1 cellular context compared by ENCODE assay signal in the genomic region with DNA sequence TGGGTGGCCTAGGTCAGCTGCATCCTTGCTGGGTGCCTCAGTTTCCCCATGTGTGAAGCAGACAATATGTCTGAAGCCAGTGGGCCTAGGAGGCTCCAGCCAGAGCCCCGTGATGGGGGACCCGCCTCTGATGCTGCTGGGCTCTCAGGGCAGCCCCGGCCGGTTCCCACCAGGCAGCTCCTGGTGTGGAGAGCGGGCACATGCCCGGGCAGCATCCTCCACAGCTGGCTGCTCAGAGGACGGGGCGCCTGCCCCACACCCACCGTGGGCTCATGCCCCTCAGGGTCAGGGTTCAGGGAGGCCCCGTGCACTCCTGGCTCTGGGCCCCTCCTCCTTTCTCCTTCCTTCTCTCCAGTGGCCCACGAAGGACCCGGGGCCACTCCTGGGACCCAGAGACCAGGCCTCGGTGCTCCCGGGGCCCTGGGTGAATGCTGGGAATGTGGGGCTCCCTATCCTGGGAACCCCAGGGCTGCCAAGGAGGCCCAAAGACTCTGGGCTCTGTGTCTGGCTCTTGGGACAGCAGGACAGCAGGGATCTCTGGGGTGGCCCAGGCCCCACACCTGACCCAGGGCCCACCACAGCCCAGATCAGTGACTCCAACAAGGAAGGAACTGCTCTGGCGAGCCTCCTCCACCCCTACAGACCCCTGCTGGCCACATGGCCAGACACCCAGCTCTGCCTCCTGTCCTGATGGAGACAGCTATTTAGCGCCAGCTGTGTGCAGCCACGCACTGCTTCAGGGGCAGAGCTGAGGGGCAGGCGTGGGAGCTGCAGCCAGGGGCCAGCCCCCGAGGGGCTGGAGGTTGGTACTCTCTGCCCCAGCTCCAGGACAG.
TF ChIP-seq lines count a peak whose summit lies in the region.

No MANE protein-coding gene starts in this region.

TF ChIP-seq in WTC11, 78 proteins besides CTCF, POLR2A, EP300 and RAD21:
- TF ChIP-seq TEAD4 (CRISPR knock-in tag; IDR thresholded peaks at IDR 0.05) (no peak), NR2C2 (CRISPR knock-in tag; IDR thresholded peaks at IDR 0.05) (no peak), HMGXB4 (CRISPR knock-in tag; IDR thresholded peaks at IDR 0.05) (0 out of 2 replicates have a peak, but pooled peaks have one; percentile 23)
- TF ChIP-seq, protein P1, sequence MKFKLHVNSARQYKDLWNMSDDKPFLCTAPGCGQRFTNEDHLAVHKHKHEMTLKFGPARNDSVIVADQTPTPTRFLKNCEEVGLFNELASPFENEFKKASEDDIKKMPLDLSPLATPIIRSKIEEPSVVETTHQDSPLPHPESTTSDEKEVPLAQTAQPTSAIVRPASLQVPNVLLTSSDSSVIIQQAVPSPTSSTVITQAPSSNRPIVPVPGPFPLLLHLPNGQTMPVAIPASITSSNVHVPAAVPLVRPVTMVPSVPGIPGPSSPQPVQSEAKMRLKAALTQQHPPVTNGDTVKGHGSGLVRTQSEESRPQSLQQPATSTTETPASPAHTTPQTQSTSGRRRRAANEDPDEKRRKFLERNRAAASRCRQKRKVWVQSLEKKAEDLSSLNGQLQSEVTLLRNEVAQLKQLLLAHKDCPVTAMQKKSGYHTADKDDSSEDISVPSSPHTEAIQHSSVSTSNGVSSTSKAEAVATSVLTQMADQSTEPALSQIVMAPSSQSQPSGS (CRISPR knock-in tag; IDR thresholded peaks at IDR 0.05; ENCODE audit: borderline replicate concordance, low read depth): no peak
